ENCODE assay signal across 16 cellular contexts in genomic region chr13:34667356-34668218, GRCh38.
"Had no signal": no experiment of that assay in that cellular context is flagged by ENCODE, and none has a peak within 500 bp of the region (broad histone marks: within the 10 kb centered on the region; RNA-seq: fewer than 3 reads in every experiment).

No MANE protein-coding gene starts in this region.

- H3K4me3 Mint-ChIP-seq: activated CD4-positive, alpha-beta memory T cell treated with anti-CD3 and anti-CD28 coated beads, Interleukin-2, amount 10 ng/mL, durations not matched to agents 7 days and 5 days; activated naive CD4-positive, alpha-beta T cell treated with anti-CD3 and anti-CD28 coated beads, Interleukin-2, amount 10 ng/mL, durations not matched to agents 7 days and 5 days; activated T-cell treated with anti-CD3 and anti-CD28 coated beads, Interleukin-2, amount 50 U/mL, for 72 hours; T-helper 17 cell had no signal

- H3K9me3 Mint-ChIP-seq: activated CD4-positive, alpha-beta memory T cell treated with anti-CD3 and anti-CD28 coated beads, Interleukin-2, amount 10 ng/mL, durations not matched to agents 7 days and 5 days; activated naive CD4-positive, alpha-beta T cell treated with anti-CD3 and anti-CD28 coated beads, Interleukin-2, amount 10 ng/mL, durations not matched to agents 7 days and 5 days had no signal

- H3K36me3 ChIP-seq: cardiac muscle cell, thyroid gland, upper lobe of right lung had no signal

- DNase-seq: activated CD4-positive, alpha-beta memory T cell treated with anti-CD3 and anti-CD28 coated beads, Interleukin-2, amount 10 ng/mL, durations not matched to agents 7 days and 5 days; activated CD4-positive, alpha-beta T cell treated with anti-CD3 and anti-CD28 coated beads for 4 hours; activated CD4-positive, CD25-positive, alpha-beta regulatory T cell; activated effector memory CD4-positive, alpha-beta T cell treated with anti-CD3 and anti-CD28 coated beads, Interleukin-2, amount 50 U/mL, for 16 hours; activated naive CD4-positive, alpha-beta T cell treated with anti-CD3 and anti-CD28 coated beads, Interleukin-2, amount 10 ng/mL, durations not matched to agents 7 days and 5 days; activated T-cell treated with anti-CD3 and anti-CD28 coated beads, Interleukin-2, amount 50 U/mL, for 72 hours; kidney; midbrain; retina; stimulated activated CD4-positive, alpha-beta T cell treated with anti-CD3 and anti-CD28 coated beads, Interleukin-4, amount 100 ng/mL, for 24 hours; stimulated activated naive CD4-positive, alpha-beta T cell treated with Interleukin-2 at 50 U/mL for 16 hours; SW 1271; T-helper 17 cell; thyroid gland; upper lobe of right lung had no signal

- H3K4me1 ChIP-seq: thyroid gland, upper lobe of right lung had no signal

- ATAC-seq: activated T-cell treated with anti-CD3 and anti-CD28 coated beads, Interleukin-2, amount 50 U/mL, for 72 hours; T-helper 17 cell; upper lobe of right lung had no signal

- H3K4me1 Mint-ChIP-seq: activated CD4-positive, alpha-beta memory T cell treated with anti-CD3 and anti-CD28 coated beads, Interleukin-2, amount 10 ng/mL, durations not matched to agents 7 days and 5 days; activated naive CD4-positive, alpha-beta T cell treated with anti-CD3 and anti-CD28 coated beads, Interleukin-2, amount 10 ng/mL, durations not matched to agents 7 days and 5 days; T-helper 17 cell had no signal

- H3K9me3 ChIP-seq: thyroid gland, upper lobe of right lung had no signal

- H3K36me3 Mint-ChIP-seq: activated naive CD4-positive, alpha-beta T cell treated with anti-CD3 and anti-CD28 coated beads, Interleukin-2, amount 10 ng/mL, durations not matched to agents 7 days and 5 days had no signal

- H3K27me3 Mint-ChIP-seq: activated CD4-positive, alpha-beta memory T cell treated with anti-CD3 and anti-CD28 coated beads, Interleukin-2, amount 10 ng/mL, durations not matched to agents 7 days and 5 days; activated naive CD4-positive, alpha-beta T cell treated with anti-CD3 and anti-CD28 coated beads, Interleukin-2, amount 10 ng/mL, durations not matched to agents 7 days and 5 days; T-helper 17 cell had no signal

- H3K27ac ChIP-seq: cardiac muscle cell, thyroid gland, upper lobe of right lung had no signal

- H3K27ac Mint-ChIP-seq: activated CD4-positive, alpha-beta memory T cell treated with anti-CD3 and anti-CD28 coated beads, Interleukin-2, amount 10 ng/mL, durations not matched to agents 7 days and 5 days; activated naive CD4-positive, alpha-beta T cell treated with anti-CD3 and anti-CD28 coated beads, Interleukin-2, amount 10 ng/mL, durations not matched to agents 7 days and 5 days; activated T-cell treated with anti-CD3 and anti-CD28 coated beads, Interleukin-2, amount 50 U/mL, for 72 hours; T-helper 17 cell had no signal

- H3K27me3 ChIP-seq: cardiac muscle cell, thyroid gland, upper lobe of right lung had no signal

- H3K4me3 ChIP-seq: cardiac muscle cell, thyroid gland, upper lobe of right lung had no signal
